ENCODE assay signal across 23 cellular contexts in the genomic region with DNA sequence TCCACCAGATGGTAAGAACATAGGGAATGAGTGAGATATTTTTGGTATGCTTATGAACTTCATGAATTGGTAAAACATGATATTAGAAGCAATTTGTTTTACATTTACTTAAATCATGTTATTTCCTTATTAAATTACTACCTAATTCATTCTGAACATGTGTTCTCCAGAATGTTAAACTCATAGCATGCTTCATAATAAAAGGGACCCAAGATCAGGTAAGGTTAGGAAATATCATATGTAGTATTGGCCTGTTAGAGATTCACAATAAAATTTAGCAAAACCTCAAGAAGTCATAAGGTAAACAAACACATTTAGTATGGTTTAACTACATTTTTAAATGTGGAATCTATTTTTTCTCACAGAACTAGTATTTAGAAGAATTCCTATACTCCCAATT. TPM values are rescaled to one million over a fixed set of nuclear protein-coding genes. Genes with fewer than 3 reads are reported as not detected.
"Had no signal": no experiment of that assay in that cellular context is flagged by ENCODE, and none has a peak within 500 bp of the region (broad histone marks: within the 10 kb centered on the region; RNA-seq: fewer than 3 reads in every experiment).

No MANE protein-coding gene starts in this region.

- H3K4me1 ChIP-seq: gastroesophageal sphincter, parathyroid adenoma, testis, uterus had no signal

- H3K4me1 Mint-ChIP-seq: activated naive CD8-positive, alpha-beta T cell treated with anti-CD3 and anti-CD28 coated beads, Interleukin-2, amount 10 ng/mL, durations not matched to agents 7 days and 5 days; memory B cell; nephron progenitor cell; T-cell had no signal

- H3K79me2 ChIP-seq: parathyroid adenoma had no signal

- H3K27ac Mint-ChIP-seq: activated naive CD8-positive, alpha-beta T cell treated with anti-CD3 and anti-CD28 coated beads, Interleukin-2, amount 10 ng/mL, durations not matched to agents 7 days and 5 days; memory B cell; nephron progenitor cell; T-cell; T-helper 2 cell treated with Interferon-gamma antibody and Interleukin-4, amounts not matched to agents 5 μg/mL and 100 μg/mL, for 36 hours had no signal

- H3K36me3 ChIP-seq: cardiac muscle cell, gastroesophageal sphincter, uterus, WERI-Rb-1 had no signal

- H3K9ac ChIP-seq: parathyroid adenoma had no signal

- H2AFZ ChIP-seq: parathyroid adenoma had no signal

- ATAC-seq: activated T-cell treated with anti-CD3 and anti-CD28 coated beads, Interleukin-2, amount 50 U/mL, for 4 hours; gastroesophageal sphincter; T-cell had no signal

- H3K4me3 Mint-ChIP-seq: activated naive CD8-positive, alpha-beta T cell treated with anti-CD3 and anti-CD28 coated beads, Interleukin-2, amount 10 ng/mL, durations not matched to agents 7 days and 5 days; activated T-cell treated with anti-CD3 and anti-CD28 coated beads, Interleukin-2, amount 50 U/mL, for 4 hours; memory B cell; nephron progenitor cell; T-cell; T-helper 2 cell treated with Interferon-gamma antibody and Interleukin-4, amounts not matched to agents 5 μg/mL and 100 μg/mL, for 36 hours had no signal

- H3K4me3 ChIP-seq: body of pancreas, cardiac muscle cell, gastroesophageal sphincter, mucosa of descending colon, testis, uterus had no signal

- FAIRE-seq: islet of Langerhans had no signal

- DNase-seq: activated CD8-positive, alpha-beta memory T cell treated with anti-CD3 and anti-CD28 coated beads for 24 hours; activated CD8-positive, alpha-beta memory T cell treated with anti-CD3 and anti-CD28 coated beads, Interleukin-2, amount 50 U/mL, for 4 hours; activated naive CD4-positive, alpha-beta T cell treated with Interleukin-2 at 50 U/mL for 16 hours; activated naive CD8-positive, alpha-beta T cell treated with anti-CD3 and anti-CD28 coated beads, Interleukin-2, amount 10 ng/mL, durations not matched to agents 7 days and 5 days; activated T-cell treated with anti-CD3 and anti-CD28 coated beads, Interleukin-2, amount 50 U/mL, for 4 hours; amygdala; left cardiac atrium; stimulated activated CD4-positive, alpha-beta T cell treated with anti-CD3 and anti-CD28 coated beads, Interleukin-2, amount 100 ng/mL, for 48 hours; stimulated activated naive CD4-positive, alpha-beta T cell; T-cell; testis; uterus had no signal

- H3K9me3 ChIP-seq: body of pancreas, gastroesophageal sphincter, mucosa of descending colon, testis, uterus had no signal

- H3K36me3 Mint-ChIP-seq: activated naive CD8-positive, alpha-beta T cell treated with anti-CD3 and anti-CD28 coated beads, Interleukin-2, amount 10 ng/mL, durations not matched to agents 7 days and 5 days; memory B cell; T-cell had no signal

- H3K27me3 ChIP-seq: body of pancreas, cardiac muscle cell, gastroesophageal sphincter, testis, uterus had no signal

- H3K27me3 Mint-ChIP-seq: activated naive CD8-positive, alpha-beta T cell treated with anti-CD3 and anti-CD28 coated beads, Interleukin-2, amount 10 ng/mL, durations not matched to agents 7 days and 5 days; memory B cell; T-cell had no signal

- H3K27ac ChIP-seq: body of pancreas, cardiac muscle cell, gastroesophageal sphincter, parathyroid adenoma, testis, uterus, WERI-Rb-1 had no signal

- H3K9me3 Mint-ChIP-seq: activated naive CD8-positive, alpha-beta T cell treated with anti-CD3 and anti-CD28 coated beads, Interleukin-2, amount 10 ng/mL, durations not matched to agents 7 days and 5 days; activated T-cell treated with anti-CD3 and anti-CD28 coated beads, Interleukin-2, amount 50 U/mL, for 4 hours; memory B cell; nephron progenitor cell; T-cell; T-helper 2 cell treated with Interferon-gamma antibody and Interleukin-4, amounts not matched to agents 5 μg/mL and 100 μg/mL, for 36 hours had no signal

RNA-seq across cellular contexts. Expression of a gene that starts 28.2 kb away (rescaled TPM):
- total RNA-seq: activated naive CD8-positive, alpha-beta T cell treated with anti-CD3 and anti-CD28 coated beads, Interleukin-2, amount 10 ng/mL, durations not matched to agents 7 days and 5 days; activated T-cell treated with anti-CD3 and anti-CD28 coated beads, Interleukin-2, amount 50 U/mL, for 4 hours; epithelial cell of proximal tubule; T-cell had no signal
